ENCODE assay signal across 9 cellular contexts in genomic region chr12:53320352-53321195, GRCh38. TPM values are rescaled to one million over a fixed set of nuclear protein-coding genes. Genes with fewer than 3 reads are reported as not detected.
A peak's percentile ranks its signal among the peaks of the same experiment; 100 is the strongest.
DNase-seq lines count a peak whose midpoint lies in the region; ATAC-seq and TF ChIP-seq lines count a peak whose summit lies in the region.
"Had no signal": no experiment of that assay in that cellular context is flagged by ENCODE, and none has a peak within 500 bp of the region (broad histone marks: within the 10 kb centered on the region; RNA-seq: fewer than 3 reads in every experiment).

No MANE protein-coding gene starts in this region.

- no peaks in the 10 kb centered on the region for H4K20me1 ChIP-seq in fibroblast of lung (ENCODE audit: control insufficient read depth, extremely low read depth, insufficient read depth, low read length)

- TF ChIP-seq CTCF in fibroblast of lung (conservative IDR thresholded peaks at IDR 0.05 in 1 of 2, IDR thresholded peaks at IDR 0.05 in 1 of 2; ENCODE audit: low read depth in 1 of 2, low read length in 2 of 2) = no peak
- TF ChIP-seq CTCF in progenitor cell of endocrine pancreas (IDR thresholded peaks at IDR 0.05; ENCODE audit: unreplicated experiment) = no peak

- peak overlapping the region; percentile 98 for H3K27ac Mint-ChIP-seq in progenitor cell of endocrine pancreas

- ATAC-seq in GM18868 (IDR thresholded peaks at IDR 0.05; ENCODE audit: unreplicated experiment) = no peak

- H3K27ac ChIP-seq in SJSA1 = peak overlapping the region; percentile 84; the same call in 1 of the 2 replicates
- H3K27ac ChIP-seq in fibroblast of lung (ENCODE audit: insufficient read depth, low read length) = peak overlapping the region; percentile 89

- peaks cover 6% of the 10 kb centered on the region for H3K27me3 Mint-ChIP-seq in progenitor cell of endocrine pancreas

- peak overlapping the region; percentile 96 for H3K4me3 Mint-ChIP-seq in progenitor cell of endocrine pancreas (ENCODE audit: low read depth)

- peaks cover 2% of the 10 kb centered on the region for H3K79me2 ChIP-seq in fibroblast of lung (ENCODE audit: control insufficient read depth, insufficient read depth, low read length)

- no peaks in the 10 kb centered on the region for H3K27me3 ChIP-seq in SJSA1 (replicated peaks)
- H3K27me3 ChIP-seq in fibroblast of lung (ENCODE audit: control insufficient read depth, insufficient read depth, low read length) = no peaks in the 10 kb centered on the region

- peak overlapping the region; percentile 68 for H3K9ac ChIP-seq in fibroblast of lung (ENCODE audit: insufficient read depth, low read length)

- H3K9me3 ChIP-seq in SJSA1 (replicated peaks) (no peaks in the 10 kb centered on the region), fibroblast of lung (ENCODE audit: control insufficient read depth, insufficient read depth, low read depth, low read length) (no peaks in the 10 kb centered on the region)

- peaks cover 18% of the 10 kb centered on the region for H3K36me3 ChIP-seq in SJSA1
- no peaks in the 10 kb centered on the region for H3K36me3 ChIP-seq in fibroblast of lung (ENCODE audit: control insufficient read depth, insufficient read depth, low read length)

- peak overlapping the region; percentile 97 for H3K4me2 ChIP-seq in fibroblast of lung (ENCODE audit: extremely low read depth, insufficient read depth, low read length)

- H3K4me1 ChIP-seq in SJSA1 (replicated peaks) = peaks cover 21% of the 10 kb centered on the region
- peaks cover 17% of the 10 kb centered on the region for H3K4me1 ChIP-seq in fibroblast of lung (ENCODE audit: control insufficient read depth, extremely low read depth, insufficient read depth, low read length)

- H3K4me3 ChIP-seq in SJSA1 (peak overlapping the region; percentile 70), fibroblast of lung (replicated peaks in 1 of 4; ENCODE audit: control extremely low read depth in 1 of 4, insufficient read depth in 1 of 4, low read depth in 3 of 4, low read length in 4 of 4) (peak overlapping the region; percentile 84 to 92 (median 90))

- H3K9me3 Mint-ChIP-seq in progenitor cell of endocrine pancreas (ENCODE audit: low read depth) = no peaks in the 10 kb centered on the region

- peaks cover 19% of the 10 kb centered on the region for H3K4me1 Mint-ChIP-seq in progenitor cell of endocrine pancreas (ENCODE audit: low read depth)

- peaks cover 5% of the 10 kb centered on the region for H3K36me3 Mint-ChIP-seq in progenitor cell of endocrine pancreas (ENCODE audit: insufficient read depth)

- peak overlapping the region; percentile 97 for H2AFZ ChIP-seq in fibroblast of lung (ENCODE audit: low read length)

- peak; percentile 50 for DNase-seq in ELR (ENCODE audit: low read depth)
- no peak for DNase-seq in SJSA1 (ENCODE audit: low read depth in 1 of 2, low spot score in 2 of 2)
- peak in 1 of 2 donors; percentile 18 for DNase-seq in fibroblast of lung (ENCODE audit: low read depth in 2 of 2)
- DNase-seq in progenitor cell of endocrine pancreas (ENCODE audit: low spot score, unreplicated experiment) = no peak
- no peak for DNase-seq in NCI-H1092 (lab: John Stamatoyannopoulos, UW)
- DNase-seq in NCI-H524 (lab: John Stamatoyannopoulos, UW) = no peak
- DNase-seq in cerebellar cortex (ENCODE audit: low spot score) = no peak

RNA-seq across cellular contexts. Expression of gene AAAS, which starts 0.8 kb away (rescaled TPM):
- total RNA-seq in SJSA1 (2014; rRNA removed; shearing (Covaris generic)) = 51.8 and 52.0 TPM in 2 replicates
- total RNA-seq in fibroblast of lung = 29.5 and 37.8 TPM in 2 replicates
- polyA plus RNA-seq in fibroblast of lung = 34.2 and 50.4 TPM in 2 replicates
- 28.9 and 47.5 TPM in 2 replicates for polyA plus RNA-seq in fibroblast of lung (2012)
- polyA minus RNA-seq in fibroblast of lung (ENCODE audit: low replicate concordance) = 119 and 178 TPM in 2 replicates
- 72.1 and 75.0 TPM in 2 replicates for total RNA-seq in progenitor cell of endocrine pancreas

RNA-seq across cellular contexts. Expression of gene SP7, which starts 15.6 kb away (rescaled TPM):
- total RNA-seq in SJSA1 (2014; rRNA removed; shearing (Covaris generic)) = not detected in 2 replicates
- total RNA-seq in fibroblast of lung = not detected in 2 replicates
- not detected in 2 replicates for polyA plus RNA-seq in fibroblast of lung
- polyA plus RNA-seq in fibroblast of lung (2012) = not detected in 2 replicates
- not detected in 2 replicates for polyA minus RNA-seq in fibroblast of lung (ENCODE audit: low replicate concordance)
- 0.10 TPM in 1 of 2 replicates, not detected in the other for total RNA-seq in progenitor cell of endocrine pancreas
- total RNA-seq: dermis microvascular lymphatic vessel endothelial cell had no signal

RNA-seq across cellular contexts. Expression of gene MYG1, which starts 21.1 kb away (rescaled TPM):
- total RNA-seq in SJSA1 (2014; rRNA removed; shearing (Covaris generic)) = 40.6 and 45.1 TPM in 2 replicates
- total RNA-seq in fibroblast of lung = 52.0 and 55.7 TPM in 2 replicates
- polyA plus RNA-seq in fibroblast of lung = 40.8 and 52.2 TPM in 2 replicates
- 60.7 and 91.7 TPM in 2 replicates for polyA plus RNA-seq in fibroblast of lung (2012)
- polyA minus RNA-seq in fibroblast of lung (ENCODE audit: low replicate concordance) = 50.7 and 65.8 TPM in 2 replicates
- 58.9 and 60.7 TPM in 2 replicates for total RNA-seq in progenitor cell of endocrine pancreas

RNA-seq across cellular contexts. Expression of gene PFDN5, which starts 25.2 kb away (rescaled TPM):
- 450 and 523 TPM in 2 replicates for total RNA-seq in SJSA1 (2014; rRNA removed; shearing (Covaris generic))
- total RNA-seq in fibroblast of lung (735 and 788 TPM in 2 replicates), progenitor cell of endocrine pancreas (377 and 379 TPM in 2 replicates)
- 977 and 1,007 TPM in 2 replicates for polyA plus RNA-seq in fibroblast of lung
- polyA plus RNA-seq in fibroblast of lung (2012) = 735 and 960 TPM in 2 replicates
- polyA minus RNA-seq in fibroblast of lung (ENCODE audit: low replicate concordance) = 77.8 and 86.7 TPM in 2 replicates

RNA-seq across cellular contexts. Expression of gene ESPL1, which starts 52.5 kb away (rescaled TPM):
- 20.2 and 28.0 TPM in 2 replicates for total RNA-seq in SJSA1 (2014; rRNA removed; shearing (Covaris generic))
- total RNA-seq in fibroblast of lung (0.26 and 1.8 TPM in 2 replicates), progenitor cell of endocrine pancreas (24.3 and 27.1 TPM in 2 replicates)
- polyA plus RNA-seq in fibroblast of lung = 1.4 and 5.8 TPM in 2 replicates
- polyA plus RNA-seq in fibroblast of lung (2012) = 1.7 and 5.1 TPM in 2 replicates
- 11.3 and 27.3 TPM in 2 replicates for polyA minus RNA-seq in fibroblast of lung (ENCODE audit: low replicate concordance)
